In the genomic region with DNA sequence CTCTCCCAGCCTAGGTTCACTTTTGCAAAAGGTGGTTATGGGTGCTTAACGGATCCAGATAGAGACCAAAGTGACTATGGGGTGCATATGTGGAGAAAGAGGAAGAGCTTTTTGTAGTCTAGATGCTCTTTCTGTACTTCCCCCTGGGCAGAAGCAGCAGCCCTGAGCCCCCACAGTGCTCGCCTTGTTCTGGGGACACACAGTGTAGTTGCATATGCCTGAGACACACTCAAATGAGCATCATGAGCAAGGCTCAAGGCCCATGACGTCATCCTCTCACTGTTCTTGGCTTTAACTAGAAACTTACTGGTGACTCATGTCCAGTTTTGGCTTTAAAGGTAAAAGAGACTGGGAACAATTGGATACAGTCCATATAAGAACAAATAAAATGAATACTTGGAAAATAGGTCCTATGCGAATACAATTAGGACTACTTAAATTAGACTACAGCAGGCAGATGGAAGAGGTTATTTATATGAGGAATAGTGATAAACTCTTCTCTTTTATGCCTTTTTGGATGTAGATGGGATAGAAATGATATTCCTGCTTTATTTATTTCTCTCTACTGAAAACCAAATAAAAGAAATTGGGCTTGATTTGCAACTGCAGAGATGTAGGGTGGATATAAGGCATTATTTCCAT, we compare ENCODE assay signal across 7 cellular contexts. TPM values are rescaled to one million over a fixed set of nuclear protein-coding genes. Genes with fewer than 3 reads are reported as not detected.
DNase-seq lines count a peak whose midpoint lies in the region; ATAC-seq and TF ChIP-seq lines count a peak whose summit lies in the region.

No MANE protein-coding gene starts in this region.

- 55 to 61% (median 59%) methylated on average over 4 of the region's 4 CpGs for WGBS in stomach, 5 donors

- DNase-seq in left ventricle myocardium superior (peak; percentile 48), stomach (peak; percentile 60), NCI-H146 (lab: John Stamatoyannopoulos, UW) (no peak)
- DNase-seq in activated CD8-positive, alpha-beta memory T cell treated with anti-CD3 and anti-CD28 coated beads for 24 hours, result no peak

- peak in 1 of 4 donors; percentile 22 for TF ChIP-seq POLR2A in stomach (IDR thresholded peaks at IDR 0.05)

- no peak for TF ChIP-seq CTCF in VCaP (conservative IDR thresholded peaks at IDR 0.05)
- TF ChIP-seq CTCF in stomach (IDR thresholded peaks at IDR 0.05), result no peak

- H3K4me3 ChIP-seq in stomach, result no peak overlapping the region

- intact Hi-C loops in left ventricle myocardium superior (cut with micrococcal nuclease) (no loop called here), stomach (cut with DNase I; ENCODE audit: low total_unique reads) (no loop called here)

- peak; percentile 67 for TF ChIP-seq EP300 in stomach (IDR thresholded peaks at IDR 0.05)

- peak; percentile 54 for ATAC-seq in GM18907 (IDR thresholded peaks at IDR 0.05; ENCODE audit: unreplicated experiment)
- peak; percentile 67 for ATAC-seq in HG03342 (IDR thresholded peaks at IDR 0.05; ENCODE audit: unreplicated experiment)
- ATAC-seq in left ventricle myocardium superior, result peak; percentile 81

- no peaks in the 10 kb centered on the region for H3K36me3 ChIP-seq in stomach

- H3K27me3 ChIP-seq in stomach, result no peaks in the 10 kb centered on the region

- no peaks in the 10 kb centered on the region for H3K9me3 ChIP-seq in stomach

- peak overlapping the region; percentile 95 for H3K27ac ChIP-seq in VCaP
- H3K27ac ChIP-seq in stomach, result peak overlapping the region in 4 of 5 donors; percentile 72 to 88 (median 82)

- H3K4me1 ChIP-seq in stomach, result peaks cover 19 to 42% (median 32%) of the 10 kb centered on the region in 4 donors

RNA-seq across cellular contexts. Expression of gene PEX26, which starts 20.1 kb away (rescaled TPM):
- total RNA-seq in left ventricle myocardium superior, result 20.6 TPM
- total RNA-seq in stomach, result 100 to 1,000 TPM in 1 of 5 donors, 10 to 100 TPM in 4; 11.7 to 564 (median 17.9) TPM
- 10 to 100 TPM in 2 of 3 donors, 1 to 10 TPM in 1; 6.7 to 20.5 (median 12.7) TPM for polyA plus RNA-seq in stomach

RNA-seq across cellular contexts. Expression of gene MICAL3, which starts 33.3 kb away (rescaled TPM):
- total RNA-seq in left ventricle myocardium superior (90.4 TPM), stomach (100 to 1,000 TPM in 1 of 5 donors, 10 to 100 TPM in 4; 17.5 to 130 (median 37.3) TPM)
- polyA plus RNA-seq in stomach, result 1 to 10 TPM; 3.5 to 5.1 (median 4.9) TPM

RNA-seq across cellular contexts. Expression of gene TUBA8, which starts 52.9 kb away (rescaled TPM):
- 298 TPM for total RNA-seq in left ventricle myocardium superior
- total RNA-seq in stomach, result not detected
- 1 to 10 TPM; 3.1 to 4.1 (median 3.5) TPM for polyA plus RNA-seq in stomach

Comparison
In these comparisons a context has a peak if more than half of its experiments do, and no peak if none do; other contexts are left out.
1. DNase-seq: peak in left ventricle myocardium superior (single experiment) and stomach (single experiment); none in activated CD8-positive, alpha-beta memory T cell treated with anti-CD3 and anti-CD28 coated beads for 24 hours (single experiment) and NCI-H146 (single experiment).
2. RNA of gene TUBA8, which starts 52.9 kb away (total RNA-seq): 298 TPM in left ventricle myocardium superior (single experiment); not detected in stomach; every median in the first group is over 100 times any median in the second.
3. Peak in every context shown above with its lines, with median percentiles within 50 percentile points of each other: ATAC-seq.